Comparison of ENCODE assay signal across 8 cellular contexts in genomic region chrX:71067079-71067478, GRCh38. TPM values are rescaled to one million over a fixed set of nuclear protein-coding genes. Genes with fewer than 3 reads are reported as not detected.
DNase-seq lines count a peak whose midpoint lies in the region; ATAC-seq and TF ChIP-seq lines count a peak whose summit lies in the region.

No MANE protein-coding gene starts in this region.

- DNase-seq in activated CD4-positive, alpha-beta T cell treated with anti-CD3 and anti-CD28 coated beads, Interleukin-2, amount 10 ng/mL, durations not matched to agents 24 days and 14 days: no peak
- DNase-seq in activated CD4-positive, alpha-beta T cell treated with anti-CD3 and anti-CD28 coated beads for 1 hour: no peak
- no peak for DNase-seq in ascending aorta (ENCODE audit: low spot score in 2 of 2)
- no peak for DNase-seq in left lung
- DNase-seq in testis: no peak
- DNase-seq in occipital lobe (lab: John Stamatoyannopoulos, UW): no peak
- no peak for DNase-seq in NK-92 (lab: John Stamatoyannopoulos, UW; ENCODE audit: unreplicated experiment)

- 7 to 10% methylated on average over 1 of the region's 1 CpG for WGBS in testis, 2 donors

- H3K9me3 Mint-ChIP-seq in activated CD4-positive, alpha-beta T cell treated with anti-CD3 and anti-CD28 coated beads, Interleukin-2, amount 10 ng/mL, durations not matched to agents 24 days and 14 days: no peaks in the 10 kb centered on the region

- TF ChIP-seq CTCF in ascending aorta (IDR thresholded peaks at IDR 0.05) (no peak), left lung (IDR thresholded peaks at IDR 0.05) (no peak), testis (IDR thresholded peaks at IDR 0.05) (no peak)

- peak overlapping the region; percentile 70 to 85 for H3K27ac ChIP-seq in ascending aorta
- peak overlapping the region; percentile 84 to 86 for H3K27ac ChIP-seq in left lung
- H3K27ac ChIP-seq in testis: peak overlapping the region; percentile 83 to 90

- H3K27me3 ChIP-seq in ascending aorta: no peaks in the 10 kb centered on the region
- H3K27me3 ChIP-seq in left lung: no peaks in the 10 kb centered on the region
- no peaks in the 10 kb centered on the region for H3K27me3 ChIP-seq in testis

- no peaks in the 10 kb centered on the region for H3K27me3 Mint-ChIP-seq in activated CD4-positive, alpha-beta T cell treated with anti-CD3 and anti-CD28 coated beads, Interleukin-2, amount 10 ng/mL, durations not matched to agents 24 days and 14 days

- H3K4me1 ChIP-seq in ascending aorta (peaks cover 0 to 4% of the 10 kb centered on the region in 2 donors), left lung (peaks cover 0 to 8% of the 10 kb centered on the region in 2 donors), testis (no peaks in the 10 kb centered on the region)

- ATAC-seq in left lung: no peak
- ATAC-seq in HG02973 (IDR thresholded peaks at IDR 0.05; ENCODE audit: unreplicated experiment): no peak

- peak overlapping the region; percentile 96 for H3K27ac Mint-ChIP-seq in activated CD4-positive, alpha-beta T cell treated with anti-CD3 and anti-CD28 coated beads, Interleukin-2, amount 10 ng/mL, durations not matched to agents 24 days and 14 days

- peaks cover 22% of the 10 kb centered on the region for H3K4me1 Mint-ChIP-seq in activated CD4-positive, alpha-beta T cell treated with anti-CD3 and anti-CD28 coated beads, Interleukin-2, amount 10 ng/mL, durations not matched to agents 24 days and 14 days

- no peak for TF ChIP-seq POLR2A in testis (IDR thresholded peaks at IDR 0.05)

- H3K36me3 ChIP-seq in ascending aorta: peaks cover 0 to under 1% of the 10 kb centered on the region in 2 donors
- H3K36me3 ChIP-seq in left lung: peaks cover 0 to 7% of the 10 kb centered on the region in 2 donors
- no peaks in the 10 kb centered on the region for H3K36me3 ChIP-seq in testis (ENCODE audit: low read depth, missing control alignments)

- H3K4me3 ChIP-seq in ascending aorta: peak overlapping the region; percentile 55 to 68
- H3K4me3 ChIP-seq in left lung: peak overlapping the region; percentile 40 to 64
- H3K4me3 ChIP-seq in testis: peak overlapping the region; percentile 58 to 80

- intact Hi-C loops in activated CD4-positive, alpha-beta T cell treated with anti-CD3 and anti-CD28 coated beads, Interleukin-2, amount 10 ng/mL, durations not matched to agents 24 days and 14 days (cut with micrococcal nuclease): no loop called here
- intact Hi-C loops in ascending aorta (cut with DNase I): no loop called here
- intact Hi-C loops in left lung (cut with DNase I): no loop called here
- intact Hi-C loops in testis (cut with DNase I; ENCODE audit: low total_unique reads): no loop called here

- peak overlapping the region; percentile 99 for H3K4me3 Mint-ChIP-seq in activated CD4-positive, alpha-beta T cell treated with anti-CD3 and anti-CD28 coated beads, Interleukin-2, amount 10 ng/mL, durations not matched to agents 24 days and 14 days

- H3K9me3 ChIP-seq in ascending aorta (no peaks in the 10 kb centered on the region), left lung (no peaks in the 10 kb centered on the region), testis (no peaks in the 10 kb centered on the region)

- peaks cover 14% of the 10 kb centered on the region for H3K36me3 Mint-ChIP-seq in activated CD4-positive, alpha-beta T cell treated with anti-CD3 and anti-CD28 coated beads, Interleukin-2, amount 10 ng/mL, durations not matched to agents 24 days and 14 days (ENCODE audit: low read depth)

RNA-seq across cellular contexts. Expression of gene SNX12, which starts 1.1 kb away (rescaled TPM):
- total RNA-seq in activated CD4-positive, alpha-beta T cell treated with anti-CD3 and anti-CD28 coated beads, Interleukin-2, amount 10 ng/mL, durations not matched to agents 24 days and 14 days: 56.0 and 57.1 TPM in 2 replicates
- total RNA-seq in ascending aorta (31.2 TPM), left lung (10 to 100 TPM; 54.6 to 69.2 TPM), testis (10 to 100 TPM; 35.4 to 53.1 TPM), occipital lobe (72.4 TPM)
- 39.4 TPM for polyA plus RNA-seq in testis (ENCODE audit: insufficient read depth, low read depth, low replicate concordance)

RNA-seq across cellular contexts. Expression of gene FOXO4, which starts 28.6 kb away (rescaled TPM):
- total RNA-seq in activated CD4-positive, alpha-beta T cell treated with anti-CD3 and anti-CD28 coated beads, Interleukin-2, amount 10 ng/mL, durations not matched to agents 24 days and 14 days: 9.4 and 9.8 TPM in 2 replicates
- total RNA-seq in ascending aorta (8.0 TPM), left lung (10 to 100 TPM; 19.0 to 19.6 TPM), testis (10 to 100 TPM; 58.0 to 71.8 TPM), occipital lobe (5.8 TPM)
- 39.5 TPM for polyA plus RNA-seq in testis (ENCODE audit: insufficient read depth, low read depth, low replicate concordance)

RNA-seq across cellular contexts. Expression of gene CXorf65, which starts 39.5 kb away (rescaled TPM):
- total RNA-seq in activated CD4-positive, alpha-beta T cell treated with anti-CD3 and anti-CD28 coated beads, Interleukin-2, amount 10 ng/mL, durations not matched to agents 24 days and 14 days: 17.9 and 24.9 TPM in 2 replicates
- total RNA-seq in ascending aorta: not detected
- under 1 TPM in 1 of 2 donors, not detected in 1; 0.84 TPM for total RNA-seq in left lung
- total RNA-seq in testis: 10 to 100 TPM in 1 of 2 donors, 1 to 10 TPM in 1; 2.8 to 13.2 TPM
- polyA plus RNA-seq in testis (ENCODE audit: insufficient read depth, low read depth, low replicate concordance): 22.9 TPM
- not detected for total RNA-seq in occipital lobe

RNA-seq across cellular contexts. Expression of gene IL2RG, which starts 44.3 kb away (rescaled TPM):
- 337 and 348 TPM in 2 replicates for total RNA-seq in activated CD4-positive, alpha-beta T cell treated with anti-CD3 and anti-CD28 coated beads, Interleukin-2, amount 10 ng/mL, durations not matched to agents 24 days and 14 days
- total RNA-seq in ascending aorta: 2.4 TPM
- total RNA-seq in left lung: 10 to 100 TPM; 12.0 to 36.0 TPM
- total RNA-seq in testis: 1 to 10 TPM; 1.7 to 7.7 TPM
- polyA plus RNA-seq in testis (ENCODE audit: insufficient read depth, low read depth, low replicate concordance): 6.8 TPM
- total RNA-seq in occipital lobe: not detected

RNA-seq across cellular contexts. Expression of gene MED12, which starts 51.3 kb away (rescaled TPM):
- 61.0 and 65.9 TPM in 2 replicates for total RNA-seq in activated CD4-positive, alpha-beta T cell treated with anti-CD3 and anti-CD28 coated beads, Interleukin-2, amount 10 ng/mL, durations not matched to agents 24 days and 14 days
- total RNA-seq in ascending aorta: 36.9 TPM
- total RNA-seq in left lung: 10 to 100 TPM; 37.0 to 42.7 TPM
- total RNA-seq in testis: 100 to 1,000 TPM; 102 to 110 TPM
- polyA plus RNA-seq in testis (ENCODE audit: insufficient read depth, low read depth, low replicate concordance): 35.0 TPM
- 24.6 TPM for total RNA-seq in occipital lobe
